ENCODE assay signal across 1 cellular context in the genomic region with DNA sequence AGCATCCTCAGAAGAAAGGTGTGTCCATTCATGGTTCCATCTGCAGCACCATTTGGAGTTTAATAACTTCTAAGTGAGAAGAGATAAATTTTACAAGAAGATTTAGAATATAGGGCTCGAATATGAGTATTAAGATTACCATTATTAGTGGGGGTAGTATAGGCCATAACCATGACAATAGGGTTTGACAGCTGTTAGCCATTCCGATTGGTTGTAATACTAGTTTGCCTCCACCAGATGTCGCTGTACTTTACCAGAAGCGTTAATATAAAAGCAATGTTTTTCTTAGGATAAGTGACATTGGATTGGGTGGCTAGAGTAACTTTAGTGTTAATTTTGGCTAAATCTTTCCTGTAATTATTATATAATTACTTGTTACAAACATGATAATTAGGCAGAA.
TF ChIP-seq lines count a peak whose summit lies in the region.

No MANE protein-coding gene starts in this region.

TF ChIP-seq in K562, 482 proteins besides CTCF, POLR2A, EP300 and RAD21 (continued from another document):
- TF ChIP-seq ZNF764 (CRISPR knock-in tag; IDR thresholded peaks at IDR 0.05; ENCODE audit: low read depth) (peak; percentile 98), HLTF (IDR thresholded peaks at IDR 0.05) (no peak), ZNF12 (CRISPR knock-in tag; IDR thresholded peaks at IDR 0.05) (no peak), TRIM28 (IDR thresholded peaks at IDR 0.05) (peak; percentile 50; the same call in 1 of the 2 replicates), CBX5 (IDR thresholded peaks at IDR 0.05; ENCODE audit: borderline replicate concordance, low read depth) (0 out of 2 replicates have a peak, but pooled peaks have one; percentile 29), ZNF778 (CRISPR knock-in tag; IDR thresholded peaks at IDR 0.05) (no peak), ILK (tag; IDR thresholded peaks at IDR 0.05; ENCODE audit: borderline replicate concordance, low read depth) (no peak), SRSF7 (optimal IDR thresholded peaks at IDR 0.05; ENCODE audit: low read depth, low read length) (no peak), CBX3 (IDR thresholded peaks at IDR 0.05; ENCODE audit: borderline replicate concordance in 1 of 2, low read length in 2 of 2) (peak in 1 of 2 experiments; percentile 89; a peak in 2 of 3 replicates), ZBTB7A (IDR thresholded peaks at IDR 0.05; ENCODE audit: borderline replicate concordance, control insufficient read depth, low read depth, low read length) (no peak), HDAC8 (tag; IDR thresholded peaks at IDR 0.05) (no peak), NUFIP1 (IDR thresholded peaks at IDR 0.05; ENCODE audit: partially characterized antibody) (no peak), SUPT5H (IDR thresholded peaks at IDR 0.05) (no peak), ZNF133 (CRISPR knock-in tag; IDR thresholded peaks at IDR 0.05) (no peak)
- TF ChIP-seq, protein P1, sequence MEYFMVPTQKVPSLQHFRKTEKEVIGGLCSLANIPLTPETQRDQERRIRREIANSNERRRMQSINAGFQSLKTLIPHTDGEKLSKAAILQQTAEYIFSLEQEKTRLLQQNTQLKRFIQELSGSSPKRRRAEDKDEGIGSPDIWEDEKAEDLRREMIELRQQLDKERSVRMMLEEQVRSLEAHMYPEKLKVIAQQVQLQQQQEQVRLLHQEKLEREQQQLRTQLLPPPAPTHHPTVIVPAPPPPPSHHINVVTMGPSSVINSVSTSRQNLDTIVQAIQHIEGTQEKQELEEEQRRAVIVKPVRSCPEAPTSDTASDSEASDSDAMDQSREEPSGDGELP (CRISPR knock-in tag; IDR thresholded peaks at IDR 0.05; ENCODE audit: borderline replicate concordance): peak; percentile 19; the same call in 1 of the 2 replicates
- TF ChIP-seq, protein P2, sequence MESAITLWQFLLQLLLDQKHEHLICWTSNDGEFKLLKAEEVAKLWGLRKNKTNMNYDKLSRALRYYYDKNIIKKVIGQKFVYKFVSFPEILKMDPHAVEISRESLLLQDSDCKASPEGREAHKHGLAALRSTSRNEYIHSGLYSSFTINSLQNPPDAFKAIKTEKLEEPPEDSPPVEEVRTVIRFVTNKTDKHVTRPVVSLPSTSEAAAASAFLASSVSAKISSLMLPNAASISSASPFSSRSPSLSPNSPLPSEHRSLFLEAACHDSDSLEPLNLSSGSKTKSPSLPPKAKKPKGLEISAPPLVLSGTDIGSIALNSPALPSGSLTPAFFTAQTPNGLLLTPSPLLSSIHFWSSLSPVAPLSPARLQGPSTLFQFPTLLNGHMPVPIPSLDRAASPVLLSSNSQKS (CRISPR knock-in tag; IDR thresholded peaks at IDR 0.05): no peak
- TF ChIP-seq, protein P3, sequence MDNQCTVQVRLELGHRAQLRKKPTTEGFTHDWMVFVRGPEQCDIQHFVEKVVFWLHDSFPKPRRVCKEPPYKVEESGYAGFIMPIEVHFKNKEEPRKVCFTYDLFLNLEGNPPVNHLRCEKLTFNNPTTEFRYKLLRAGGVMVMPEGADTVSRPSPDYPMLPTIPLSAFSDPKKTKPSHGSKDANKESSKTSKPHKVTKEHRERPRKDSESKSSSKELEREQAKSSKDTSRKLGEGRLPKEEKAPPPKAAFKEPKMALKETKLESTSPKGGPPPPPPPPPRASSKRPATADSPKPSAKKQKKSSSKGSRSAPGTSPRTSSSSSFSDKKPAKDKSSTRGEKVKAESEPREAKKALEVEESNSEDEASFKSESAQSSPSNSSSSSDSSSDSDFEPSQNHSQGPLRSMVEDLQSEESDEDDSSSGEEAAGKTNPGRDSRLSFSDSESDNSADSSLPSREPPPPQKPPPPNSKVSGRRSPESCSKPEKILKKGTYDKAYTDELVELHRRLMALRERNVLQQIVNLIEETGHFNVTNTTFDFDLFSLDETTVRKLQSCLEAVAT (IDR thresholded peaks at IDR 0.05): no peak
TF ChIP-seq in K562: peak in this region for 8.
